In genomic region chr6:63635563-63636515, GRCh38 we compare ENCODE assay signal across 8 cellular contexts. TPM values are rescaled to one million over a fixed set of nuclear protein-coding genes. Genes with fewer than 3 reads are reported as not detected.
DNase-seq lines count a peak whose midpoint lies in the region; ATAC-seq, FAIRE-seq and TF ChIP-seq lines count a peak whose summit lies in the region.

TSS of gene PHF3 (plus strand) at chr6:63635802. CDS start at chr6:63646552, 10,750 bp downstream.

- TF ChIP-seq POLR2A in GM19099 (IDR thresholded peaks at IDR 0.05; ENCODE audit: extremely low read depth, insufficient read length, low read depth) = peak; percentile 77

- peak within 1 kb of the TSS; percentile 75 to 95 (median 86) for H3K4me3 ChIP-seq in keratinocyte (ENCODE audit: control insufficient read depth in 2 of 3, extremely low read depth in 1 of 3, insufficient read depth in 2 of 3, low read depth in 1 of 3, low read length in 3 of 3)

- FAIRE-seq in keratinocyte (lab: Jason Lieb, UNC) = no peak

- no peaks in the 10 kb centered on the region for H3K9me3 ChIP-seq in keratinocyte (ENCODE audit: control insufficient read depth, low read depth, low read length)

- DNase-seq in Ammon's horn (ENCODE audit: low spot score) = peak; percentile 95
- DNase-seq in NCI-H460 (ENCODE audit: extremely low read depth, low read depth) = peak; percentile 77
- DNase-seq in activated CD4-positive, CD25-positive, alpha-beta regulatory T cell treated with anti-CD3 and anti-CD28 coated beads, Interleukin-2, amount 50 U/mL, for 72 hours = peak; percentile 89
- DNase-seq in cerebellar cortex (ENCODE audit: low spot score) = peak; percentile 88
- DNase-seq in keratinocyte (ENCODE audit: low read depth, low spot score) = no peak
- peak; percentile 80 to 84 for DNase-seq in stimulated activated CD4-positive, alpha-beta T cell treated with anti-CD3 and anti-CD28 coated beads, Interleukin-15, amount 100 ng/mL, for 1 hour (ENCODE audit: low read depth in 1 of 2, low spot score in 1 of 2)

- H3K4me1 ChIP-seq in keratinocyte (ENCODE audit: control insufficient read depth, extremely low read depth, insufficient read depth, low read length) = peaks cover 21% of the 10 kb centered on the region

- peak; percentile 69 for ATAC-seq in HG03378 (IDR thresholded peaks at IDR 0.05; ENCODE audit: unreplicated experiment)

- no peaks in the 10 kb centered on the region for H3K36me3 ChIP-seq in keratinocyte (ENCODE audit: control insufficient read depth in 2 of 2, extremely low read depth in 1 of 2, insufficient read depth in 2 of 2, low read length in 2 of 2)

- peak within 1 kb of the TSS; percentile 73 for H3K27ac ChIP-seq in keratinocyte (ENCODE audit: control insufficient read depth, insufficient read depth, low read length)

- dilution Hi-C loops in keratinocyte (cut with MboI; ENCODE audit: extremely low pct_ligation_motif_present, low sequenced_read_pairs) = no loop called here

- peak within 1 kb of the TSS; percentile 81 for H3K4me2 ChIP-seq in keratinocyte (ENCODE audit: control insufficient read depth, extremely low read depth, insufficient read depth, low read depth, low read length)

- peak in 2 of 3 experiments; percentile 31 to 35 for TF ChIP-seq CTCF in keratinocyte (optimal IDR thresholded peaks at IDR 0.05 in 1 of 3, IDR thresholded peaks at IDR 0.05 in 1 of 3, conservative IDR thresholded peaks at IDR 0.05 in 1 of 3; ENCODE audit: extremely low read depth in 1 of 3, insufficient read depth in 2 of 3, low read length in 3 of 3)

- no peaks in the 10 kb centered on the region for H4K20me1 ChIP-seq in keratinocyte (ENCODE audit: control insufficient read depth, extremely low read depth, insufficient read depth, low read length)

- H3K9me1 ChIP-seq in keratinocyte (ENCODE audit: control insufficient read depth, extremely low read depth, insufficient read depth, low read length) = no peaks in the 10 kb centered on the region

- peak within 1 kb of the TSS; percentile 82 for H3K9ac ChIP-seq in keratinocyte (ENCODE audit: control insufficient read depth, extremely low read depth, insufficient read depth, low read length)

- no peaks in the 10 kb centered on the region for H3K27me3 ChIP-seq in keratinocyte (ENCODE audit: control insufficient read depth, extremely low read depth, insufficient read depth, low read length)

- peak within 1 kb of the TSS; percentile 89 for H2AFZ ChIP-seq in keratinocyte (ENCODE audit: control insufficient read depth, low read length)

- H3K79me2 ChIP-seq in keratinocyte (ENCODE audit: control insufficient read depth, insufficient read depth, low read length) = peaks cover 41% of the 10 kb centered on the region

RNA-seq across cellular contexts. Expression of gene PHF3, which starts in this region (rescaled TPM):
- total RNA-seq in NCI-H460 (2014; rRNA removed; shearing (Covaris generic)) = 28.8 and 32.2 TPM in 2 replicates
- 4.6 and 6.8 TPM in 2 replicates for polyA plus RNA-seq in NCI-H460 (2014; cell fraction: nucleus; rRNA removed)
- 7.9 to 13.7 TPM (median 10.2 TPM) in 3 replicates for polyA plus RNA-seq in keratinocyte
- polyA plus RNA-seq in keratinocyte (2011; ENCODE audit: low read depth) = 38.7 TPM
- polyA plus RNA-seq in keratinocyte (2011; cell fraction: cytosol; rRNA removed) = 5.0 and 8.5 TPM in 2 replicates
- polyA plus RNA-seq in keratinocyte (2011; cell fraction: nucleus; rRNA removed) = 14.5 and 17.4 TPM in 2 replicates
- polyA plus RNA-seq in keratinocyte (2012; ENCODE audit: low replicate concordance) = 10.0 and 11.8 TPM in 2 replicates
- polyA minus RNA-seq in keratinocyte = 4.2 to 29.9 TPM (median 13.4 TPM) in 3 replicates
- 16.3 TPM for polyA minus RNA-seq in keratinocyte (2011; cell fraction: cytosol; rRNA and poly(A)+ RNA removed)
- polyA minus RNA-seq in keratinocyte (2011; cell fraction: nucleus; rRNA and poly(A)+ RNA removed) = 23.5 and 53.1 TPM in 2 replicates
